ENCODE assay signal across 1 cellular context in genomic region chr2:237567276-237568029, GRCh38.
TF ChIP-seq lines count a peak whose summit lies in the region.

No MANE protein-coding gene starts in this region.

TF ChIP-seq in H1, 55 proteins besides CTCF, POLR2A, EP300 and RAD21:
- TF ChIP-seq NANOG (IDR thresholded peaks at IDR 0.05; ENCODE audit: insufficient read depth, low read depth, low read length, poor library complexity, severe bottlenecking), result no peak
- TF ChIP-seq RNF2 (IDR thresholded peaks at IDR 0.05; ENCODE audit: borderline replicate concordance, low read depth, low read length, missing control alignments, poor library complexity, severe bottlenecking), result no peak
- TF ChIP-seq EZH2 (IDR thresholded peaks at IDR 0.05; ENCODE audit: low read depth, low read length, severe bottlenecking), result no peak
- no peak for TF ChIP-seq RXRA (IDR thresholded peaks at IDR 0.05; ENCODE audit: insufficient read depth, low read depth, low read length)
- no peak for TF ChIP-seq CBX5 (IDR thresholded peaks at IDR 0.05; ENCODE audit: low read depth, low read length)
- no peak for TF ChIP-seq HDAC6 (IDR thresholded peaks at IDR 0.05; ENCODE audit: low read depth, low read length)
- no peak for TF ChIP-seq KDM4A (IDR thresholded peaks at IDR 0.05; ENCODE audit: low read depth, low read length, severe bottlenecking)
- TF ChIP-seq POLR2AphosphoS5 (IDR thresholded peaks at IDR 0.05; ENCODE audit: low read depth, low read length), result no peak
- TF ChIP-seq ZNF274 (IDR thresholded peaks at IDR 0.05; ENCODE audit: borderline replicate concordance, extremely low read depth, low read length), result no peak
- no peak for TF ChIP-seq ASH2L (IDR thresholded peaks at IDR 0.05; ENCODE audit: low read length)
- TF ChIP-seq SAP30 (IDR thresholded peaks at IDR 0.05; ENCODE audit: insufficient read depth, insufficient replicate concordance, low read length), result no peak
